ENCODE assay signal across 10 cellular contexts in the genomic region with DNA sequence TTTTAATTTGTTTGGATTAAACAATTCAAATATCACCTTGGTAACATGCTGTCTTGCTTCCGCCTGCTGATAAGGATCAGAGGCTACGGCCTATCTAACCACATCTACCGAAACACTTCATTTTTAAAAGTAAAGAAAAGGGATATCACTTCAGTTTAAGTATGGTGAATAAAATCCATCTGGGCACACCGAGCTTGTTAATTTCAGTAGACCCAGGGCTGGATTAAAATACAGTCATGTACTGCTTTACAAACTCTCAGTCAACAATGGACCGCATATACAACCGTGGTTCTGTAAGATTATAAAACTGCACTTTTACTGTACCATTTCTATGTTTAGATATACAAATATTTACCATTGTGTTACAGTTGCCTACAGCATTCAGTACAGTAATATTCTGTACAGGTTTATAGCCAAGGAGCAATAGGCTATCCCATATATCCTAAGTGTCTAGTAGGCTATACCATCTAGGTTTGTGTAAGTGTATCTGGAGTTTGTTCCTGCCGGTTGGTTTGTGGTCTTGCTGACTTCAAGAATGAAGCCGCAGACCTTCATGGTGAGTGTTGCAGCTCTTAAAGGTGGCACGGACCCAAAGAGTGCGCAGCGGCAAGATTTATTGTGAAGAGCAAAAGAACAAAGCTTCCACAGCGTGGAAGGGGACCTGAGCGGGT. TPM values are rescaled to one million over a fixed set of nuclear protein-coding genes. Genes with fewer than 3 reads are reported as not detected.
A peak's percentile ranks its signal among the peaks of the same experiment; 100 is the strongest.
DNase-seq lines count a peak whose midpoint lies in the region; ATAC-seq and TF ChIP-seq lines count a peak whose summit lies in the region.
"Had no signal": no experiment of that assay in that cellular context is flagged by ENCODE, and none has a peak within 500 bp of the region (broad histone marks: within the 10 kb centered on the region; RNA-seq: fewer than 3 reads in every experiment).

No MANE protein-coding gene starts in this region.

- no peaks in the 10 kb centered on the region for H3K9me3 ChIP-seq in lower lobe of right lung

- H3K27ac ChIP-seq in lower lobe of right lung = no peak overlapping the region

- peak overlapping the region; percentile 59 for H3K4me3 Mint-ChIP-seq in T-helper 2 cell treated with Interferon-gamma antibody and Interleukin-4, amounts not matched to agents 5 μg/mL and 100 μg/mL, for 36 hours
- H3K4me3 Mint-ChIP-seq in activated T-cell treated with anti-CD3 and anti-CD28 coated beads, Interleukin-2, amount 50 U/mL, for 4 hours = peak overlapping the region; percentile 67
- H3K4me3 Mint-ChIP-seq in glutamatergic neuron (ENCODE audit: unreplicated experiment) = no peak overlapping the region
- H3K4me3 Mint-ChIP-seq: nephron had no signal

- TF ChIP-seq CTCF in lower lobe of right lung (IDR thresholded peaks at IDR 0.05) = no peak
- no peak for TF ChIP-seq CTCF in glutamatergic neuron (IDR thresholded peaks at IDR 0.05; ENCODE audit: partially characterized antibody, unreplicated experiment)

- H3K4me1 ChIP-seq in lower lobe of right lung = peaks cover 66% of the 10 kb centered on the region

- H3K4me3 ChIP-seq in lower lobe of right lung = no peak overlapping the region
- H3K4me3 ChIP-seq: hepatocyte had no signal

- no peaks in the 10 kb centered on the region for H3K36me3 Mint-ChIP-seq in T-helper 2 cell treated with Interferon-gamma antibody and Interleukin-4, amounts not matched to agents 5 μg/mL and 100 μg/mL, for 36 hours (ENCODE audit: low read depth)
- H3K36me3 Mint-ChIP-seq in activated T-cell treated with anti-CD3 and anti-CD28 coated beads, Interleukin-2, amount 50 U/mL, for 4 hours (ENCODE audit: insufficient read depth) = no peaks in the 10 kb centered on the region
- peaks cover 9% of the 10 kb centered on the region for H3K36me3 Mint-ChIP-seq in glutamatergic neuron (ENCODE audit: unreplicated experiment)

- peak overlapping the region; percentile 51 for H3K27ac Mint-ChIP-seq in T-helper 2 cell treated with Interferon-gamma antibody and Interleukin-4, amounts not matched to agents 5 μg/mL and 100 μg/mL, for 36 hours
- H3K27ac Mint-ChIP-seq in glutamatergic neuron (ENCODE audit: unreplicated experiment) = no peak overlapping the region

- peaks cover 46% of the 10 kb centered on the region for H3K4me1 Mint-ChIP-seq in T-helper 2 cell treated with Interferon-gamma antibody and Interleukin-4, amounts not matched to agents 5 μg/mL and 100 μg/mL, for 36 hours (ENCODE audit: low read depth)
- H3K4me1 Mint-ChIP-seq in activated T-cell treated with anti-CD3 and anti-CD28 coated beads, Interleukin-2, amount 50 U/mL, for 4 hours (ENCODE audit: low read depth) = peaks cover 87% of the 10 kb centered on the region
- peaks cover 45% of the 10 kb centered on the region for H3K4me1 Mint-ChIP-seq in glutamatergic neuron (ENCODE audit: low read depth, unreplicated experiment)

- H3K27me3 ChIP-seq in lower lobe of right lung (ENCODE audit: low read depth) = no peaks in the 10 kb centered on the region
- H3K27me3 ChIP-seq: hepatocyte had no signal

- DNase-seq in T-helper 2 cell treated with Interferon-gamma antibody and Interleukin-4, amounts not matched to agents 5 μg/mL and 100 μg/mL, for 36 hours (ENCODE audit: low spot score) = peak; percentile 48
- DNase-seq in activated T-cell treated with anti-CD3 and anti-CD28 coated beads, Interleukin-2, amount 50 U/mL, for 4 hours = peak; percentile 27
- DNase-seq in lower lobe of right lung (no peak), glutamatergic neuron (no peak), NCI-H345 (lab: John Stamatoyannopoulos, UW) (no peak), hypothalamus (lab: John Stamatoyannopoulos, UW) (no peak)
- DNase-seq in stimulated activated CD8-positive, alpha-beta memory T cell treated with anti-CD3 and anti-CD28 coated beads, Interleukin-7, amount 100 ng/mL, for 4 hours (ENCODE audit: low read depth in 2 of 2) = peak; percentile 33 to 38

- H3K27me3 Mint-ChIP-seq in T-helper 2 cell treated with Interferon-gamma antibody and Interleukin-4, amounts not matched to agents 5 μg/mL and 100 μg/mL, for 36 hours (ENCODE audit: low read depth) = peaks cover 81% of the 10 kb centered on the region
- H3K27me3 Mint-ChIP-seq in activated T-cell treated with anti-CD3 and anti-CD28 coated beads, Interleukin-2, amount 50 U/mL, for 4 hours (ENCODE audit: low read depth) = no peaks in the 10 kb centered on the region
- no peaks in the 10 kb centered on the region for H3K27me3 Mint-ChIP-seq in glutamatergic neuron (ENCODE audit: unreplicated experiment)

- intact Hi-C loops in lower lobe of right lung (cut with DNase I) = no loop called here

- peaks cover 8% of the 10 kb centered on the region for H3K9me3 Mint-ChIP-seq in T-helper 2 cell treated with Interferon-gamma antibody and Interleukin-4, amounts not matched to agents 5 μg/mL and 100 μg/mL, for 36 hours
- peaks cover 5% of the 10 kb centered on the region for H3K9me3 Mint-ChIP-seq in activated T-cell treated with anti-CD3 and anti-CD28 coated beads, Interleukin-2, amount 50 U/mL, for 4 hours
- H3K9me3 Mint-ChIP-seq in glutamatergic neuron (ENCODE audit: unreplicated experiment) = peaks cover 6% of the 10 kb centered on the region

- no peaks in the 10 kb centered on the region for H3K36me3 ChIP-seq in lower lobe of right lung

- peak; percentile 55 to 65 for ATAC-seq in activated T-cell treated with anti-CD3 and anti-CD28 coated beads, Interleukin-2, amount 50 U/mL, for 4 hours
- peak; percentile 42 to 80 for ATAC-seq in lower lobe of right lung
- ATAC-seq in HG02610 (IDR thresholded peaks at IDR 0.05; ENCODE audit: unreplicated experiment) = no peak

RNA-seq across cellular contexts. Expression of gene SEPTIN11, which starts 40.0 kb away (rescaled TPM):
- total RNA-seq in activated T-cell treated with anti-CD3 and anti-CD28 coated beads, Interleukin-2, amount 50 U/mL, for 4 hours = 10 to 100 TPM; 30.4 to 36.1 (median 34.9) TPM
- 127 TPM for total RNA-seq in lower lobe of right lung
- 422 TPM for total RNA-seq in glutamatergic neuron (ENCODE audit: unreplicated experiment)

Comparison
In these comparisons a context has a peak if more than half of its experiments do, and no peak if none do; other contexts are left out.
1. DNase-seq: peak in T-helper 2 cell treated with Interferon-gamma antibody and Interleukin-4, amounts not matched to agents 5 μg/mL and 100 μg/mL, for 36 hours (single experiment), activated T-cell treated with anti-CD3 and anti-CD28 coated beads, Interleukin-2, amount 50 U/mL, for 4 hours (single experiment) and stimulated activated CD8-positive, alpha-beta memory T cell treated with anti-CD3 and anti-CD28 coated beads, Interleukin-7, amount 100 ng/mL, for 4 hours (2 of 2); none in lower lobe of right lung (single experiment), glutamatergic neuron (single experiment), NCI-H345 (single experiment) and hypothalamus (0 of 51).